29 cellular contexts compared by ENCODE assay signal in genomic region chr10:3224241-3224640, GRCh38.
"Had no signal": no experiment of that assay in that cellular context is flagged by ENCODE, and none has a peak within 500 bp of the region (broad histone marks: within the 10 kb centered on the region; RNA-seq: fewer than 3 reads in every experiment).

No MANE protein-coding gene starts in this region.

- H3K79me2 ChIP-seq: parathyroid adenoma had no signal

- DNase-seq: natural killer cell; occipital lobe; ovary; posterior cingulate gyrus; psoas muscle; right cardiac atrium; spleen; stimulated activated CD4-positive, alpha-beta T cell treated with anti-CD3 and anti-CD28 coated beads, Interleukin-12 subunit alpha, Interleukin-12 subunit beta, amount 100 ng/mL, for 4 hours; stimulated activated CD4-positive, alpha-beta T cell treated with anti-CD3 and anti-CD28 coated beads, Interleukin-1b, Interleukin-23, amount 100 ng/mL, for 48 hours; stimulated activated CD4-positive, alpha-beta T cell treated with anti-CD3 and anti-CD28 coated beads, Interleukin-4, amount 100 ng/mL, for 1 hour; stimulated activated CD4-positive, alpha-beta T cell treated with anti-CD3 and anti-CD28 coated beads, Interleukin-4, amount 100 ng/mL, for 4 hours; stimulated activated CD8-positive, alpha-beta memory T cell treated with anti-CD3 and anti-CD28 coated beads, Interleukin-4, amount 100 ng/mL, for 48 hours; stimulated activated naive CD4-positive, alpha-beta T cell; stimulated activated naive CD8-positive, alpha-beta T cell treated with anti-CD3 and anti-CD28 coated beads, Interleukin-15, amount 100 ng/mL, for 72 hours; stimulated activated naive CD8-positive, alpha-beta T cell treated with anti-CD3 and anti-CD28 coated beads, Interleukin-15, Interleukin-2, amounts not matched to agents 100 U/mL and 50 U/mL, for 24 hours; substantia nigra; testis; tibial artery; transverse colon; upper lobe of left lung had no signal

- H3K27me3 ChIP-seq: neural progenitor cell, ovary, suprapubic skin, testis, tibial artery, transverse colon, upper lobe of left lung, vagina had no signal

- H3K9me3 ChIP-seq: ovary, psoas muscle, spleen, suprapubic skin, testis, tibial artery, transverse colon, upper lobe of left lung, vagina had no signal

- H3K4me3 ChIP-seq: neural progenitor cell, ovary, psoas muscle, skin epidermis, smooth muscle cell, spleen, suprapubic skin, testis, tibial artery, transverse colon, upper lobe of left lung, vagina had no signal

- H3K27ac ChIP-seq: neural progenitor cell, ovary, parathyroid adenoma, psoas muscle, skin epidermis, spleen, suprapubic skin, testis, tibial artery, transverse colon, upper lobe of left lung, vagina had no signal

- FAIRE-seq: urothelium cell line had no signal

- H3K4me1 ChIP-seq: neural progenitor cell, parathyroid adenoma, testis had no signal

- H3K4me2 ChIP-seq: neural progenitor cell, smooth muscle cell had no signal

- ATAC-seq: psoas muscle; right cardiac atrium; sciatic nerve; stimulated activated memory B cell treated with anti-CD40 and anti-IgM and Interleukin-4, amounts not matched to agents 10 μg/mL and 1 μg/mL and 100 μg/mL, for 72 hours; stimulated activated naive CD8-positive, alpha-beta T cell treated with anti-CD3 and anti-CD28 coated beads, Interleukin-15, amount 100 ng/mL, for 72 hours; stimulated activated naive CD8-positive, alpha-beta T cell treated with anti-CD3 and anti-CD28 coated beads, Interleukin-15, Interleukin-2, amounts not matched to agents 100 U/mL and 50 U/mL, for 24 hours had no signal

- H3K36me3 ChIP-seq: neural progenitor cell, ovary, spleen, suprapubic skin, tibial artery, transverse colon, upper lobe of left lung, vagina had no signal

- H3K9ac ChIP-seq: neural progenitor cell, parathyroid adenoma had no signal

- H2AFZ ChIP-seq: neural progenitor cell, parathyroid adenoma had no signal
